Comparison of ENCODE assay signal across 9 cellular contexts in genomic region chr1:198922638-198923430, GRCh38.
DNase-seq lines count a peak whose midpoint lies in the region; ATAC-seq and TF ChIP-seq lines count a peak whose summit lies in the region.
"Had no signal": no experiment of that assay in that cellular context is flagged by ENCODE, and none has a peak within 500 bp of the region (broad histone marks: within the 10 kb centered on the region; RNA-seq: fewer than 3 reads in every experiment).

No MANE protein-coding gene starts in this region.

- H3K27ac ChIP-seq in duodenal mucosa (ENCODE audit: low read depth, low read length): peak overlapping the region; percentile 58

- no peak overlapping the region for H3K4me3 ChIP-seq in duodenal mucosa (ENCODE audit: low read depth in 1 of 2, low read length in 2 of 2)
- H3K4me3 ChIP-seq: SK-N-MC had no signal

- no peak for TF ChIP-seq POLR2A in GM18505 (IDR thresholded peaks at IDR 0.05; ENCODE audit: borderline replicate concordance, extremely low read depth, insufficient read depth, insufficient read length)

- no peaks in the 10 kb centered on the region for H3K9me3 ChIP-seq in duodenal mucosa (ENCODE audit: control insufficient read depth in 1 of 2, low read length in 2 of 2)

- H3K4me3 Mint-ChIP-seq in endothelial cell (ENCODE audit: unreplicated experiment): no peak overlapping the region

- H3K27ac Mint-ChIP-seq in endothelial cell (ENCODE audit: unreplicated experiment): no peak overlapping the region

- H3K36me3 ChIP-seq in duodenal mucosa (ENCODE audit: control insufficient read depth in 1 of 2, insufficient read depth in 2 of 2, low read length in 2 of 2): no peaks in the 10 kb centered on the region

- no peaks in the 10 kb centered on the region for H3K27me3 Mint-ChIP-seq in endothelial cell (ENCODE audit: unreplicated experiment)

- TF ChIP-seq CTCF in endothelial cell (IDR thresholded peaks at IDR 0.05; ENCODE audit: unreplicated experiment): no peak

- H3K36me3 Mint-ChIP-seq in endothelial cell (ENCODE audit: low read depth, unreplicated experiment): no peaks in the 10 kb centered on the region

- H3K9ac ChIP-seq in duodenal mucosa (ENCODE audit: low read depth in 1 of 2, low read length in 2 of 2): no peak overlapping the region

- no peaks in the 10 kb centered on the region for H3K27me3 ChIP-seq in duodenal mucosa (ENCODE audit: control insufficient read depth in 1 of 2, insufficient read depth in 2 of 2, low read length in 2 of 2)

- ATAC-seq in GM18505 (IDR thresholded peaks at IDR 0.05; ENCODE audit: unreplicated experiment) (peak; percentile 71), GM21528 (IDR thresholded peaks at IDR 0.05; ENCODE audit: low FRiP score, unreplicated experiment) (peak; percentile 53), HG03565 (IDR thresholded peaks at IDR 0.05; ENCODE audit: unreplicated experiment) (peak; percentile 62), esophagus mucosa (no peak)

- peaks cover 0 to 5% of the 10 kb centered on the region in 2 donors for H3K4me1 ChIP-seq in duodenal mucosa (ENCODE audit: control insufficient read depth in 1 of 2, insufficient read depth in 2 of 2, low read length in 2 of 2)

- H3K4me1 Mint-ChIP-seq in endothelial cell (ENCODE audit: unreplicated experiment): peaks cover 3% of the 10 kb centered on the region

- no peaks in the 10 kb centered on the region for H3K9me3 Mint-ChIP-seq in endothelial cell (ENCODE audit: unreplicated experiment)

- no peak for DNase-seq in COLO829 (ENCODE audit: low spot score)
- DNase-seq in endothelial cell (ENCODE audit: low spot score): no peak
- DNase-seq in NCI-H510A treated with DMSO at 0.1 percent for 48 hours (lab: John Stamatoyannopoulos, UW): no peak
